1 cellular context compared by ENCODE assay signal in the genomic region with DNA sequence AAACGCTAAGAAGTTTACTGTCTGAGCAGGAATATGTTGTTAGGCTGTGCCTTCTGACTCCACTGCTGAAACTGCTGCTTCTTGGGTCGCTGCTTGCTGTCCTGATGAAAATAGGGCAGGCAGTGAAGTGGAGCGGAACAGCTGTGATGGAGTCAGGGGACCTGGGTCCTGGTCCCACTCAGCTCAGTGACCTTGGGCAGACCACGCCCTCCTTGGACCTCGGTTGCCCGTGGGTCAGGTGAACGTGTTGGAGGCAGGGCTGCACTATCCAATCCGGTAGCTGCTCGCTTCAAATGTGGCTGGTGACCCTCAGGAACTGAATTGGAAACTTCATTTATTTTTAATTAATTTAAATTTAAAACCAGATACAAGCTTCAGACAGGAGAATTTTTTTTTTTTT.
TF ChIP-seq lines count a peak whose summit lies in the region.

No MANE protein-coding gene starts in this region.

TF ChIP-seq in H1, 55 proteins besides CTCF, POLR2A, EP300 and RAD21 (continued from another document):
- no peak for TF ChIP-seq HDAC2 (IDR thresholded peaks at IDR 0.05; ENCODE audit: borderline replicate concordance in 1 of 2, low read depth in 2 of 2, low read length in 2 of 2)
- no peak for TF ChIP-seq SP4 (IDR thresholded peaks at IDR 0.05; ENCODE audit: low read length)
- no peak for TF ChIP-seq MAFK (IDR thresholded peaks at IDR 0.05; ENCODE audit: low read depth, low read length)
- TF ChIP-seq BRCA1 (IDR thresholded peaks at IDR 0.05; ENCODE audit: low read depth, low read length) = no peak
- no peak for TF ChIP-seq HDAC6 (IDR thresholded peaks at IDR 0.05; ENCODE audit: low read depth, low read length)
- no peak for TF ChIP-seq CEBPB (IDR thresholded peaks at IDR 0.05; ENCODE audit: low read depth, low read length)
- no peak for TF ChIP-seq TBP (IDR thresholded peaks at IDR 0.05; ENCODE audit: low read depth, low read length)
- TF ChIP-seq, protein P1, sequence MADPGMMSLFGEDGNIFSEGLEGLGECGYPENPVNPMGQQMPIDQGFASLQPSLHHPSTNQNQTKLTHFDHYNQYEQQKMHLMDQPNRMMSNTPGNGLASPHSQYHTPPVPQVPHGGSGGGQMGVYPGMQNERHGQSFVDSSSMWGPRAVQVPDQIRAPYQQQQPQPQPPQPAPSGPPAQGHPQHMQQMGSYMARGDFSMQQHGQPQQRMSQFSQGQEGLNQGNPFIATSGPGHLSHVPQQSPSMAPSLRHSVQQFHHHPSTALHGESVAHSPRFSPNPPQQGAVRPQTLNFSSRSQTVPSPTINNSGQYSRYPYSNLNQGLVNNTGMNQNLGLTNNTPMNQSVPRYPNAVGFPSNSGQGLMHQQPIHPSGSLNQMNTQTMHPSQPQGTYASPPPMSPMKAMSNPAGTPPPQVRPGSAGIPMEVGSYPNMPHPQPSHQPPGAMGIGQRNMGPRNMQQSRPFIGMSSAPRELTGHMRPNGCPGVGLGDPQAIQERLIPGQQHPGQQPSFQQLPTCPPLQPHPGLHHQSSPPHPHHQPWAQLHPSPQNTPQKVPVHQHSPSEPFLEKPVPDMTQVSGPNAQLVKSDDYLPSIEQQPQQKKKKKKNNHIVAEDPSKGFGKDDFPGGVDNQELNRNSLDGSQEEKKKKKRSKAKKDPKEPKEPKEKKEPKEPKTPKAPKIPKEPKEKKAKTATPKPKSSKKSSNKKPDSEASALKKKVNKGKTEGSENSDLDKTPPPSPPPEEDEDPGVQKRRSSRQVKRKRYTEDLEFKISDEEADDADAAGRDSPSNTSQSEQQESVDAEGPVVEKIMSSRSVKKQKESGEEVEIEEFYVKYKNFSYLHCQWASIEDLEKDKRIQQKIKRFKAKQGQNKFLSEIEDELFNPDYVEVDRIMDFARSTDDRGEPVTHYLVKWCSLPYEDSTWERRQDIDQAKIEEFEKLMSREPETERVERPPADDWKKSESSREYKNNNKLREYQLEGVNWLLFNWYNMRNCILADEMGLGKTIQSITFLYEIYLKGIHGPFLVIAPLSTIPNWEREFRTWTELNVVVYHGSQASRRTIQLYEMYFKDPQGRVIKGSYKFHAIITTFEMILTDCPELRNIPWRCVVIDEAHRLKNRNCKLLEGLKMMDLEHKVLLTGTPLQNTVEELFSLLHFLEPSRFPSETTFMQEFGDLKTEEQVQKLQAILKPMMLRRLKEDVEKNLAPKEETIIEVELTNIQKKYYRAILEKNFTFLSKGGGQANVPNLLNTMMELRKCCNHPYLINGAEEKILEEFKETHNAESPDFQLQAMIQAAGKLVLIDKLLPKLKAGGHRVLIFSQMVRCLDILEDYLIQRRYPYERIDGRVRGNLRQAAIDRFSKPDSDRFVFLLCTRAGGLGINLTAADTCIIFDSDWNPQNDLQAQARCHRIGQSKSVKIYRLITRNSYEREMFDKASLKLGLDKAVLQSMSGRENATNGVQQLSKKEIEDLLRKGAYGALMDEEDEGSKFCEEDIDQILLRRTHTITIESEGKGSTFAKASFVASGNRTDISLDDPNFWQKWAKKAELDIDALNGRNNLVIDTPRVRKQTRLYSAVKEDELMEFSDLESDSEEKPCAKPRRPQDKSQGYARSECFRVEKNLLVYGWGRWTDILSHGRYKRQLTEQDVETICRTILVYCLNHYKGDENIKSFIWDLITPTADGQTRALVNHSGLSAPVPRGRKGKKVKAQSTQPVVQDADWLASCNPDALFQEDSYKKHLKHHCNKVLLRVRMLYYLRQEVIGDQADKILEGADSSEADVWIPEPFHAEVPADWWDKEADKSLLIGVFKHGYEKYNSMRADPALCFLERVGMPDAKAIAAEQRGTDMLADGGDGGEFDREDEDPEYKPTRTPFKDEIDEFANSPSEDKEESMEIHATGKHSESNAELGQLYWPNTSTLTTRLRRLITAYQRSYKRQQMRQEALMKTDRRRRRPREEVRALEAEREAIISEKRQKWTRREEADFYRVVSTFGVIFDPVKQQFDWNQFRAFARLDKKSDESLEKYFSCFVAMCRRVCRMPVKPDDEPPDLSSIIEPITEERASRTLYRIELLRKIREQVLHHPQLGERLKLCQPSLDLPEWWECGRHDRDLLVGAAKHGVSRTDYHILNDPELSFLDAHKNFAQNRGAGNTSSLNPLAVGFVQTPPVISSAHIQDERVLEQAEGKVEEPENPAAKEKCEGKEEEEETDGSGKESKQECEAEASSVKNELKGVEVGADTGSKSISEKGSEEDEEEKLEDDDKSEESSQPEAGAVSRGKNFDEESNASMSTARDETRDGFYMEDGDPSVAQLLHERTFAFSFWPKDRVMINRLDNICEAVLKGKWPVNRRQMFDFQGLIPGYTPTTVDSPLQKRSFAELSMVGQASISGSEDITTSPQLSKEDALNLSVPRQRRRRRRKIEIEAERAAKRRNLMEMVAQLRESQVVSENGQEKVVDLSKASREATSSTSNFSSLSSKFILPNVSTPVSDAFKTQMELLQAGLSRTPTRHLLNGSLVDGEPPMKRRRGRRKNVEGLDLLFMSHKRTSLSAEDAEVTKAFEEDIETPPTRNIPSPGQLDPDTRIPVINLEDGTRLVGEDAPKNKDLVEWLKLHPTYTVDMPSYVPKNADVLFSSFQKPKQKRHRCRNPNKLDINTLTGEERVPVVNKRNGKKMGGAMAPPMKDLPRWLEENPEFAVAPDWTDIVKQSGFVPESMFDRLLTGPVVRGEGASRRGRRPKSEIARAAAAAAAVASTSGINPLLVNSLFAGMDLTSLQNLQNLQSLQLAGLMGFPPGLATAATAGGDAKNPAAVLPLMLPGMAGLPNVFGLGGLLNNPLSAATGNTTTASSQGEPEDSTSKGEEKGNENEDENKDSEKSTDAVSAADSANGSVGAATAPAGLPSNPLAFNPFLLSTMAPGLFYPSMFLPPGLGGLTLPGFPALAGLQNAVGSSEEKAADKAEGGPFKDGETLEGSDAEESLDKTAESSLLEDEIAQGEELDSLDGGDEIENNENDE (IDR thresholded peaks at IDR 0.05; ENCODE audit: insufficient replicate concordance, low read length) = no peak
